8 cellular contexts compared by ENCODE assay signal in genomic region chr22:37021710-37022482, GRCh38. TPM values are rescaled to one million over a fixed set of nuclear protein-coding genes. Genes with fewer than 3 reads are reported as not detected.
A peak's percentile ranks its signal among the peaks of the same experiment; 100 is the strongest.
DNase-seq lines count a peak whose midpoint lies in the region; ATAC-seq and TF ChIP-seq lines count a peak whose summit lies in the region.

No MANE protein-coding gene starts in this region.

- H3K27ac Mint-ChIP-seq in stimulated activated naive CD8-positive, alpha-beta T cell treated with anti-CD3 and anti-CD28 coated beads, Interleukin-15, amount 100 ng/mL, for 72 hours: no peak overlapping the region

- ATAC-seq in mucosa of descending colon (no peak), HG03571 (IDR thresholded peaks at IDR 0.05; ENCODE audit: unreplicated experiment) (no peak)
- peak; percentile 46 for ATAC-seq in stimulated activated naive CD8-positive, alpha-beta T cell treated with anti-CD3 and anti-CD28 coated beads, Interleukin-15, amount 100 ng/mL, for 72 hours

- no peaks in the 10 kb centered on the region for H3K9me3 ChIP-seq in mucosa of descending colon

- H3K4me1 ChIP-seq in mucosa of descending colon (ENCODE audit: low read depth): peaks cover 45% of the 10 kb centered on the region

- no peaks in the 10 kb centered on the region for H3K9me3 Mint-ChIP-seq in stimulated activated naive CD8-positive, alpha-beta T cell treated with anti-CD3 and anti-CD28 coated beads, Interleukin-15, amount 100 ng/mL, for 72 hours

- no peak overlapping the region for H3K4me3 ChIP-seq in AG10803 (ENCODE audit: low read length)
- H3K4me3 ChIP-seq in HFF-Myc (replicated peaks; ENCODE audit: low read depth, low read length): no peak overlapping the region
- no peak overlapping the region for H3K4me3 ChIP-seq in choroid plexus epithelial cell (ENCODE audit: low read depth, low read length)
- H3K4me3 ChIP-seq in mucosa of descending colon: no peak overlapping the region

- TF ChIP-seq CTCF in AG10803 (conservative IDR thresholded peaks at IDR 0.05; ENCODE audit: low read length) (peak; percentile 68), HFF-Myc (IDR thresholded peaks at IDR 0.05; ENCODE audit: low read depth, low read length, missing control alignments) (peak; percentile 88), choroid plexus epithelial cell (conservative IDR thresholded peaks at IDR 0.05; ENCODE audit: low read depth, low read length) (peak; percentile 83), mucosa of descending colon (IDR thresholded peaks at IDR 0.05) (peak; percentile 54)

- peak; percentile 42 for DNase-seq in AG10803 (ENCODE audit: low read depth)
- no peak for DNase-seq in HFF-Myc (ENCODE audit: extremely low read depth, low read depth)
- DNase-seq in activated CD4-positive, CD25-positive, alpha-beta regulatory T cell treated with anti-CD3 and anti-CD28 coated beads, Interleukin-2, amount 50 U/mL, for 72 hours: peak; percentile 67
- DNase-seq in choroid plexus epithelial cell (ENCODE audit: low read depth): peak; percentile 64
- peak in 2 of 3 donors; percentile 60 to 70 for DNase-seq in mucosa of descending colon
- peak; percentile 46 to 49 for DNase-seq in stimulated activated naive CD8-positive, alpha-beta T cell treated with anti-CD3 and anti-CD28 coated beads, Interleukin-15, amount 100 ng/mL, for 72 hours
- DNase-seq in HK-2 (ENCODE audit: unreplicated experiment): no peak

- intact Hi-C loops in mucosa of descending colon (cut with DNase I, micrococcal nuclease): no loop called here

- peaks cover 53% of the 10 kb centered on the region for H3K27me3 Mint-ChIP-seq in stimulated activated naive CD8-positive, alpha-beta T cell treated with anti-CD3 and anti-CD28 coated beads, Interleukin-15, amount 100 ng/mL, for 72 hours

- no peak overlapping the region for H3K4me3 Mint-ChIP-seq in stimulated activated naive CD8-positive, alpha-beta T cell treated with anti-CD3 and anti-CD28 coated beads, Interleukin-15, amount 100 ng/mL, for 72 hours

- peaks cover 18% of the 10 kb centered on the region for H3K4me1 Mint-ChIP-seq in stimulated activated naive CD8-positive, alpha-beta T cell treated with anti-CD3 and anti-CD28 coated beads, Interleukin-15, amount 100 ng/mL, for 72 hours

- peaks cover 3% of the 10 kb centered on the region for H3K36me3 ChIP-seq in mucosa of descending colon (ENCODE audit: low read depth)

RNA-seq across cellular contexts. Expression of gene MPST, which starts 2.4 kb away (rescaled TPM):
- 100 to 1,000 TPM; 135 to 224 (median 186) TPM for total RNA-seq in mucosa of descending colon

RNA-seq across cellular contexts. Expression of gene TST, which starts 2.6 kb away (rescaled TPM):
- 100 to 1,000 TPM; 170 to 494 (median 337) TPM for total RNA-seq in mucosa of descending colon

RNA-seq across cellular contexts. Expression of gene KCTD17, which starts 29.6 kb away (rescaled TPM):
- total RNA-seq in mucosa of descending colon: 10 to 100 TPM; 24.9 to 40.1 (median 31.3) TPM

Comparison
In these comparisons a context has a peak if more than half of its experiments do, and no peak if none do; other contexts are left out.
1. DNase-seq: peak in AG10803 (single experiment), activated CD4-positive, CD25-positive, alpha-beta regulatory T cell treated with anti-CD3 and anti-CD28 coated beads, Interleukin-2, amount 50 U/mL, for 72 hours (single experiment), choroid plexus epithelial cell (single experiment), mucosa of descending colon (2 of 3) and stimulated activated naive CD8-positive, alpha-beta T cell treated with anti-CD3 and anti-CD28 coated beads, Interleukin-15, amount 100 ng/mL, for 72 hours (2 of 2); none in HFF-Myc (single experiment) and HK-2 (single experiment).
2. Peak in every context shown above with its lines, with median percentiles within 50 percentile points of each other: CTCF ChIP-seq.